1 cellular context compared by ENCODE assay signal in genomic region chr11:71309181-71309580, GRCh38.
TF ChIP-seq lines count a peak whose summit lies in the region.

No MANE protein-coding gene starts in this region.

TF ChIP-seq in HepG2, 621 proteins besides CTCF, POLR2A, EP300 and RAD21:
- no peak for TF ChIP-seq MTA1 (CRISPR knock-in tag; IDR thresholded peaks at IDR 0.05; ENCODE audit: borderline replicate concordance)
- peak; percentile 29; the same call in 1 of the 2 replicates for TF ChIP-seq CREB1 (IDR thresholded peaks at IDR 0.05)
- TF ChIP-seq CREB1 (CRISPR knock-in tag; IDR thresholded peaks at IDR 0.05), result no peak
